Comparison of ENCODE assay signal across 8 cellular contexts in genomic region chr12:49131051-49131972, GRCh38. TPM values are rescaled to one million over a fixed set of nuclear protein-coding genes. Genes with fewer than 3 reads are reported as not detected.
DNase-seq lines count a peak whose midpoint lies in the region; ATAC-seq, FAIRE-seq and TF ChIP-seq lines count a peak whose summit lies in the region.

TSS of gene TUBA1B (minus strand) at chr12:49131395. CDS start at chr12:49131300, 95 bp downstream.

- H3K9me3 ChIP-seq in ascending aorta (no peaks in the 10 kb centered on the region), right cardiac atrium (ENCODE audit: control insufficient read depth, low read length) (no peaks in the 10 kb centered on the region), uterus (no peaks in the 10 kb centered on the region)

- H3K27ac ChIP-seq in ascending aorta (peak within 1 kb of the TSS; percentile 100), right cardiac atrium (ENCODE audit: low read length) (peak within 1 kb of the TSS; percentile 99), uterus (peak within 1 kb of the TSS; percentile 100)

- TF ChIP-seq POLR2A in uterus (IDR thresholded peaks at IDR 0.05): peak; percentile 89 to 92

- TF ChIP-seq CTCF in ascending aorta (IDR thresholded peaks at IDR 0.05) (no peak), uterus (IDR thresholded peaks at IDR 0.05) (peak in 2 of 4 experiments; percentile 4 to 34)

- ATAC-seq in HG02943 (IDR thresholded peaks at IDR 0.05; ENCODE audit: low read depth, unreplicated experiment) (peak; percentile 57), right cardiac atrium (peak; percentile 94 to 95)

- WGBS in right cardiac atrium: under 1% methylated on average over 82 of the region's 82 CpGs

- peaks cover 14 to 23% of the 10 kb centered on the region in 2 donors for H3K4me1 ChIP-seq in ascending aorta
- H3K4me1 ChIP-seq in right cardiac atrium (ENCODE audit: control insufficient read depth, insufficient read depth, low read length): peaks cover 5% of the 10 kb centered on the region
- no peaks in the 10 kb centered on the region for H3K4me1 ChIP-seq in uterus

- H3K36me3 ChIP-seq in ascending aorta (peaks cover 22 to 28% of the 10 kb centered on the region in 2 donors), uterus (no peaks in the 10 kb centered on the region)

- FAIRE-seq in GM18507 (lab: Jason Lieb, UNC): peak; percentile 44

- H3K27me3 ChIP-seq in ascending aorta: no peaks in the 10 kb centered on the region
- no peaks in the 10 kb centered on the region for H3K27me3 ChIP-seq in right cardiac atrium (ENCODE audit: control insufficient read depth, insufficient read depth)
- no peaks in the 10 kb centered on the region for H3K27me3 ChIP-seq in uterus

- DNase-seq in GM18507 (ENCODE audit: extremely low spot score, insufficient read length, low read depth) (peak; percentile 84), NCI-H1930 (lab: John Stamatoyannopoulos, UW) (peak; percentile 86 to 93), T-helper 22 cell (ENCODE audit: low read depth) (peak; percentile 82), ascending aorta (ENCODE audit: low spot score in 2 of 2) (peak; percentile 69 to 95), right cardiac atrium (peak; percentile 94 to 98 (median 95)), putamen (ENCODE audit: low spot score) (peak; percentile 94), uterus (peak; percentile 91 to 94)

- H3K4me3 ChIP-seq in ascending aorta (peak within 1 kb of the TSS; percentile 92), right cardiac atrium (ENCODE audit: low read length) (peak within 1 kb of the TSS; percentile 81), uterus (peak within 1 kb of the TSS; percentile 81 to 99)

- intact Hi-C loops in ascending aorta (cut with DNase I) (loop anchor here (1.0 to 5.0 kb wide), 4 partner anchors 43 to 611 kb away; partner anchors contain the start of genes RHEBL1, TMBIM6 and TUBA1A), right cardiac atrium (cut with DNase I) (loop anchor here in 2 of 4 donors (2.0 to 10.0 kb wide), 3 partner anchors 53 to 103 kb away; partner anchors contain the start of gene TUBA1A (in 2 of the 2)), uterus (cut with DNase I; ENCODE audit: low total_unique reads) (loop anchor here (10.0 kb wide), 1 partner anchor 103 kb away; no protein-coding TSS in a partner anchor)

RNA-seq across cellular contexts. Expression of gene TUBA1B, which starts in this region (rescaled TPM):
- 1,333 TPM for total RNA-seq in ascending aorta
- 100 to 1,000 TPM; 170 to 515 (median 413) TPM for total RNA-seq in right cardiac atrium
- polyA plus RNA-seq in right cardiac atrium: 395 TPM
- total RNA-seq in uterus: 100 to 1,000 TPM; 374 to 912 (median 498) TPM

Comparison
In these comparisons a context has a peak if more than half of its experiments do, and no peak if none do; other contexts are left out.
1. Peak in every context shown above with its lines: DNase-seq, ATAC-seq, H3K4me3 ChIP-seq and H3K27ac ChIP-seq.